7 cellular contexts compared by ENCODE assay signal in the genomic region with DNA sequence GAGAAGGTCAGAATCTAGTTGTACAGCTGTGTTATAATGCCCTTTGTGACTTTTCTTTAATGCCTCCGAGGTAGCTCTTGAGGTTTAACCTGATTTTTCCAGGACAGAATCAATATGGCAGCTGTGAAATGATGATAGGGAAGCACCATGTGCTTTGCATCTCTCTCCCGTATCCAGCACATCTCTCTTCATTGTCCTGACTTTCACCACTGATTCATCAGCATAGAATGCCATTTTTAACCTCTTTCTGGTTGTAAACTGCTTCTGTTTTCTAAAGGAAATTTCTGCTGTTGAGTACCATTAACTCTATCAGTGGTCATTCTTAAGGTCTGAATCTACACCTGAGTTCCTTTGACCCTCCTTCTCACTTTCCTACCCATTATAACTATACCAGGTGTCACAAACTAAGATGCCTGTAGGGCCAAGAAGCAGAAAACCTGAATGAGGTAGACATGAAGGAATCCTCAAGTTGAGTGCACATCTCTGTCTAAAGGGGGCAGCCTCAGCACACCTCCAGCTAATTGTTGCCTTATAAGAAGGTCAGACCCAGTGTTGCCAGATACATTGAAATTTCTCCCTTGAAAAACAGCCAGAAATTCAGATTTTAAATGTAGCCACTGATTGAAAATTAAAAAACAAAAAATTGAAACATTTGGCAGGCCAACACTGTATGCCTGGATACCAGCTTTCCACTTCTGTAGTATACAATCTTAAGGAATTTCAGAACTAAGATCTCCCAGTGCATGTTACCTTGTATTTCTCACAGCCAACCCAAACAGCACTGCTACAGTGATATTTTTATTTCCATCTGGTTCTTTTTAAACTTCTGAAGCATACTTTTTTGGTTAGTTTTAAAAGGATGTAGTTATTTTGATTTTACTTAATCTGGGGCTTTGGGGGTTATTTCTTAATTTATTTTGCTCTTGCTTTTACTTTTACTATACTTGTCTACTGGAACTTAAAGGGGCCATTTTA. TPM values are rescaled to one million over a fixed set of nuclear protein-coding genes. Genes with fewer than 3 reads are reported as not detected.
DNase-seq lines count a peak whose midpoint lies in the region; ATAC-seq and TF ChIP-seq lines count a peak whose summit lies in the region.

No MANE protein-coding gene starts in this region.

- CTCF ChIA-PET in GM10248 (lab: Yijun Ruan, JAX), result interaction anchor here (0.9 to 3.3 kb wide), 7 partner anchors 8 to 639 kb away, joined by 3 to 16 read pairs (median 4); no protein-coding TSS in a partner anchor

- TF ChIP-seq CTCF in GM10248 (IDR thresholded peaks at IDR 0.05; ENCODE audit: control extremely low read depth, extremely low read depth, low read depth, missing control alignments) (peak; percentile 35), WERI-Rb-1 (IDR thresholded peaks at IDR 0.05; ENCODE audit: low read depth, low read length) (peak; percentile 60)

- no peaks in the 10 kb centered on the region for H3K36me3 ChIP-seq in WERI-Rb-1

- no peak overlapping the region for H3K4me3 ChIP-seq in WERI-Rb-1 (ENCODE audit: low read depth, low read length)

- H3K9me3 ChIP-seq in WERI-Rb-1 (ENCODE audit: severe bottlenecking), result no peaks in the 10 kb centered on the region

- no peaks in the 10 kb centered on the region for H3K27me3 ChIP-seq in WERI-Rb-1 (ENCODE audit: insufficient read depth, low read depth, severe bottlenecking)

- DNase-seq in GM10248 (ENCODE audit: extremely low spot score) (peak; percentile 20), HPDE6-E6E7 (ENCODE audit: extremely low spot score) (peak; percentile 17), WERI-Rb-1 (peak; percentile 30), left colon (no peak), DMS153 (lab: John Stamatoyannopoulos, UW) (no peak), NCI-H510A treated with DMSO at 0.1 percent for 48 hours (lab: John Stamatoyannopoulos, UW) (no peak)

- ATAC-seq in left colon, result peak; percentile 37
- no peak for ATAC-seq in GM19467 (IDR thresholded peaks at IDR 0.05; ENCODE audit: unreplicated experiment)

- intact Hi-C loops in left colon (cut with DNase I, micrococcal nuclease), result no loop called here

- POLR2A ChIA-PET in GM10248 (lab: Yijun Ruan, JAX), result no interaction called here

- no peak overlapping the region for H3K27ac ChIP-seq in WERI-Rb-1

RNA-seq across cellular contexts. Expression of a gene that starts 35.8 kb away (rescaled TPM):
- not detected for total RNA-seq in left colon

Comparison
In these comparisons a context has a peak if more than half of its experiments do, and no peak if none do; other contexts are left out.
1. DNase-seq: peak in GM10248 (single experiment), HPDE6-E6E7 (single experiment) and WERI-Rb-1 (single experiment); none in left colon (0 of 2), DMS153 (single experiment) and NCI-H510A treated with DMSO at 0.1 percent for 48 hours (single experiment).